Comparison of ENCODE assay signal across 31 cellular contexts in the genomic region with DNA sequence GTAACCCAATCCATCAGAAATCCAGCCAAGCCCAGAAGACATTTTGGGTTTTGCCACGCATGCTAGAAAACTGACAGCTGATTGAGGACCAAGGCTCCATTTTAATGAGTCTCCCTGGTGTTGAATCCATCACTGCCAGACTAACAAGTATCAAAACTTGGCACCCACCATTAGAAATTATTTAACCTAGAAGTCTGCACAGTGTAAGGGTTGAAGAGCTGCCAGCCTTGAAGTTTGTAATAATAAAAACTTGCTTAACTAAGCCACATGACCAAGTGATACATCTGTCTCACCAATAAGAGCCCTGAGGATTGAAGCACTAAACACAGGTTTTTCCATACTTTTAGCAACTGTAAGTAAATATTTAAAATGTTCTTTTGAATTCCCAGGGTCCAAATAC.
"Had no signal": no experiment of that assay in that cellular context is flagged by ENCODE, and none has a peak within 500 bp of the region (broad histone marks: within the 10 kb centered on the region; RNA-seq: fewer than 3 reads in every experiment).

No MANE protein-coding gene starts in this region.

- H3K36me3 ChIP-seq: left lung, lower lobe of right lung, pancreas, prostate gland, stomach, thyroid gland, transverse colon, upper lobe of left lung, vagina had no signal

- H3K36me3 Mint-ChIP-seq: naive thymus-derived CD8-positive, alpha-beta T cell; stimulated activated naive B cell treated with anti-CD40 and anti-IgM and Interleukin-4, amounts not matched to agents 10 μg/mL and 1 μg/mL and 100 μg/mL, for 72 hours had no signal

- H3K27ac Mint-ChIP-seq: immature natural killer cell; naive thymus-derived CD8-positive, alpha-beta T cell; nephron; stimulated activated naive B cell treated with anti-CD40 and anti-IgM and Interleukin-4, amounts not matched to agents 10 μg/mL and 1 μg/mL and 100 μg/mL, for 72 hours had no signal

- H3K4me1 Mint-ChIP-seq: immature natural killer cell; naive thymus-derived CD8-positive, alpha-beta T cell; nephron; neural crest cell; stimulated activated naive B cell treated with anti-CD40 and anti-IgM and Interleukin-4, amounts not matched to agents 10 μg/mL and 1 μg/mL and 100 μg/mL, for 72 hours had no signal

- DNase-seq: immature natural killer cell; kidney; left colon; left lung; lower lobe of right lung; mammary epithelial cell; mesenchymal stem cell; naive thymus-derived CD8-positive, alpha-beta T cell; nucleus accumbens; pancreas; posterior cingulate gyrus; retina; right cardiac atrium; stimulated activated CD4-positive, alpha-beta T cell treated with anti-CD3 and anti-CD28 coated beads, Interleukin-12 subunit alpha, Interleukin-12 subunit beta, amount 100 ng/mL, for 4 hours; stimulated activated CD4-positive, alpha-beta T cell treated with anti-CD3 and anti-CD28 coated beads, Interleukin-15, amount 100 ng/mL, for 24 hours; stimulated activated CD4-positive, alpha-beta T cell treated with anti-CD3 and anti-CD28 coated beads, Interleukin-2, amount 100 ng/mL, for 24 hours; stimulated activated CD4-positive, alpha-beta T cell treated with anti-CD3 and anti-CD28 coated beads, Interleukin-4, amount 100 ng/mL, for 1 hour; stimulated activated naive B cell treated with anti-CD40 and anti-IgM and Interleukin-4, amounts not matched to agents 10 μg/mL and 1 μg/mL and 100 μg/mL, for 72 hours; stimulated activated naive CD8-positive, alpha-beta T cell treated with anti-CD3 and anti-CD28 coated beads, Interleukin-15, Interleukin-2, amounts not matched to agents 100 U/mL and 50 U/mL, for 24 hours; stomach; testis; thyroid gland; transverse colon; upper lobe of left lung had no signal

- H3K27me3 Mint-ChIP-seq: naive thymus-derived CD8-positive, alpha-beta T cell; stimulated activated naive B cell treated with anti-CD40 and anti-IgM and Interleukin-4, amounts not matched to agents 10 μg/mL and 1 μg/mL and 100 μg/mL, for 72 hours had no signal

- H3K4me1 ChIP-seq: left lung, lower lobe of right lung, pancreas, prostate gland, stomach, testis, thyroid gland, upper lobe of left lung, vagina had no signal

- ATAC-seq: left colon; left lung; lower lobe of right lung; naive thymus-derived CD8-positive, alpha-beta T cell; pancreas; right cardiac atrium; sciatic nerve; stimulated activated naive B cell treated with anti-CD40 and anti-IgM and Interleukin-4, amounts not matched to agents 10 μg/mL and 1 μg/mL and 100 μg/mL, for 72 hours; stimulated activated naive CD8-positive, alpha-beta T cell treated with anti-CD3 and anti-CD28 coated beads, Interleukin-15, Interleukin-2, amounts not matched to agents 100 U/mL and 50 U/mL, for 24 hours had no signal

- H3K4me3 Mint-ChIP-seq: immature natural killer cell; naive thymus-derived CD8-positive, alpha-beta T cell; nephron; neural crest cell; stimulated activated naive B cell treated with anti-CD40 and anti-IgM and Interleukin-4, amounts not matched to agents 10 μg/mL and 1 μg/mL and 100 μg/mL, for 72 hours had no signal

- H3K27ac ChIP-seq: left lung, lower lobe of right lung, pancreas, prostate gland, skin epidermis, stomach, testis, thyroid gland, transverse colon, upper lobe of left lung, vagina had no signal

- H3K9me3 ChIP-seq: left lung, lower lobe of right lung, pancreas, prostate gland, stomach, testis, thyroid gland, transverse colon, upper lobe of left lung, vagina had no signal

- H3K4me3 ChIP-seq: left lung, lower lobe of right lung, pancreas, prostate gland, skin epidermis, stomach, testis, thyroid gland, transverse colon, upper lobe of left lung, vagina had no signal

- FAIRE-seq: islet of Langerhans, kidney, pancreas had no signal

- H3K9me3 Mint-ChIP-seq: nephron had no signal

- H3K27me3 ChIP-seq: left lung, pancreas, stomach, testis, thyroid gland, transverse colon, upper lobe of left lung, vagina had no signal
